9 cellular contexts compared by ENCODE assay signal in the genomic region with DNA sequence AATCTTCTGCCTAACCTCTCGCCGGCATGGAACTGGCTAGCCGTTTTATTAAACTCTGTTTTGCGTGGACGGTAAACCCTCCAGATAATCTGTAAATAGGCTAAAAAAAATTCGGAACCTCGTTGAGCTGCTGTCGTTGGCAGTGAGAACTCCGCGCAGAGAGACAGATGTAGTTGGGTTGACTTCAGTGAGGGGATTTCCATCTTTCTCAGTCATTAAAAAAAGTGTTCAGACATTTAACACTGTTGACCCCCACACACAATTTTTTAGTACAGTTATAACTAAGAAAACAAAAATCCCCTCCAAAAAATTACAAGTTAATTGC. TPM values are rescaled to one million over a fixed set of nuclear protein-coding genes. Genes with fewer than 3 reads are reported as not detected.
DNase-seq lines count a peak whose midpoint lies in the region; ATAC-seq and TF ChIP-seq lines count a peak whose summit lies in the region.
"Had no signal": no experiment of that assay in that cellular context is flagged by ENCODE, and none has a peak within 500 bp of the region (broad histone marks: within the 10 kb centered on the region; RNA-seq: fewer than 3 reads in every experiment).

No MANE protein-coding gene starts in this region.

- H3K27ac Mint-ChIP-seq in CD8-positive, alpha-beta memory T cell: peak overlapping the region; percentile 89 to 98 (median 96)
- H3K27ac Mint-ChIP-seq in nephron: peak overlapping the region; percentile 90 to 99 (median 94)

- peaks cover 21% of the 10 kb centered on the region for H3K36me3 ChIP-seq in CD8-positive, alpha-beta memory T cell (ENCODE audit: insufficient read depth, low read length)

- peak overlapping the region; percentile 56 for H3K4me3 ChIP-seq in CD8-positive, alpha-beta memory T cell (ENCODE audit: low read length)
- H3K4me3 ChIP-seq in dorsolateral prefrontal cortex: peak overlapping the region; percentile 67 to 100 (median 86)

- H3K4me3 Mint-ChIP-seq in CD8-positive, alpha-beta memory T cell: peak overlapping the region; percentile 90 to 99 (median 96)
- peak overlapping the region; percentile 98 to 100 (median 99) for H3K4me3 Mint-ChIP-seq in nephron

- H3K4me1 Mint-ChIP-seq in CD8-positive, alpha-beta memory T cell: peaks cover 60 to 79% (median 74%) of the 10 kb centered on the region in 3 donors
- peaks cover 15% of the 10 kb centered on the region for H3K4me1 Mint-ChIP-seq in nephron

- H3K27ac ChIP-seq in CD8-positive, alpha-beta memory T cell (ENCODE audit: low read depth, low read length): peak overlapping the region; percentile 88
- peak overlapping the region; percentile 38 to 98 (median 94) for H3K27ac ChIP-seq in dorsolateral prefrontal cortex

- peaks cover 0 to 1% of the 10 kb centered on the region in 2 donors for H3K27me3 Mint-ChIP-seq in CD8-positive, alpha-beta memory T cell
- no peaks in the 10 kb centered on the region for H3K27me3 Mint-ChIP-seq in nephron (ENCODE audit: low read depth)

- no peaks in the 10 kb centered on the region for H3K9me3 Mint-ChIP-seq in CD8-positive, alpha-beta memory T cell
- H3K9me3 Mint-ChIP-seq in nephron: no peaks in the 10 kb centered on the region

- H3K4me1 ChIP-seq in CD8-positive, alpha-beta memory T cell (ENCODE audit: insufficient read depth, low read length): peaks cover 50% of the 10 kb centered on the region

- peaks cover 4 to 52% (median 9%) of the 10 kb centered on the region in 3 donors for H3K36me3 Mint-ChIP-seq in CD8-positive, alpha-beta memory T cell
- H3K36me3 Mint-ChIP-seq in nephron (ENCODE audit: low read depth): peaks cover 34% of the 10 kb centered on the region

- TF ChIP-seq CTCF in dorsolateral prefrontal cortex (IDR thresholded peaks at IDR 0.05 in 54 of 56, conservative IDR thresholded peaks at IDR 0.05 in 2 of 56; ENCODE audit: low read depth in 1 of 56, partially characterized antibody in 56 of 56): no peak
- TF ChIP-seq CTCF in nephron (IDR thresholded peaks at IDR 0.05; ENCODE audit: unreplicated experiment in 3 of 3): no peak

- POLR2A ChIA-PET in CD8-positive, alpha-beta memory T cell (lab: Charles Lee): interaction anchor here (0.6 to 1.6 kb wide), 6 partner anchors 8 to 54 kb away, joined by 3 to 6 read pairs (median 3); no protein-coding TSS in a partner anchor

- H3K27me3 ChIP-seq in CD8-positive, alpha-beta memory T cell (ENCODE audit: insufficient read depth, low read length, poor library complexity, severe bottlenecking): no peaks in the 10 kb centered on the region
- H3K27me3 ChIP-seq in dorsolateral prefrontal cortex: no peaks in the 10 kb centered on the region

- CTCF ChIA-PET in CD8-positive, alpha-beta memory T cell (lab: Charles Lee): interaction anchor here (1.1 to 1.6 kb wide), 2 partner anchors 14 to 21 kb away, joined by 3 to 5 read pairs; no protein-coding TSS in a partner anchor

- peak; percentile 2 for ATAC-seq in GM21529 (IDR thresholded peaks at IDR 0.05; ENCODE audit: unreplicated experiment)

- intact Hi-C loops in dorsolateral prefrontal cortex (cut with DNase I): loop anchor here in 1 of 2 donors (5.0 kb wide), 1 partner anchor 65 kb away; a partner anchor contains a TSS

- peak in 1 of 5 donors; percentile 22 for DNase-seq in CD8-positive, alpha-beta memory T cell
- DNase-seq in NAMALWA (ENCODE audit: low spot score) (peak; percentile 75), dorsolateral prefrontal cortex (no peak), iPS-NIHi11 (ENCODE audit: low spot score) (no peak), NCI-H2029 (lab: John Stamatoyannopoulos, UW) (no peak), OCI-M2 (lab: John Stamatoyannopoulos, UW; ENCODE audit: unreplicated experiment) (no peak)

- H3K9me3 ChIP-seq in CD8-positive, alpha-beta memory T cell (ENCODE audit: low read length): no peaks in the 10 kb centered on the region

RNA-seq across cellular contexts. Expression of a gene that starts 0.5 kb away (rescaled TPM):
- 100 to 1,000 TPM; 583 to 628 TPM for total RNA-seq in CD8-positive, alpha-beta memory T cell
- 396 TPM for polyA plus RNA-seq in CD8-positive, alpha-beta memory T cell
- total RNA-seq in dorsolateral prefrontal cortex: 100 to 1,000 TPM; 184 to 358 (median 294) TPM

RNA-seq across cellular contexts. Expression of a gene that starts 21.3 kb away (rescaled TPM):
- 100 to 1,000 TPM; 273 to 279 TPM for total RNA-seq in CD8-positive, alpha-beta memory T cell
- polyA plus RNA-seq in CD8-positive, alpha-beta memory T cell: 14.4 TPM
- total RNA-seq in dorsolateral prefrontal cortex: under 1 TPM in 15 of 120 experiments, not detected in 105; 0.08 to 0.41 (median 0.23) TPM
- total RNA-seq: SK-MEL-5 had no signal

Comparison
In these comparisons a context has a peak if more than half of its experiments do, and no peak if none do; other contexts are left out.
1. RNA of a gene that starts 21.3 kb away (total RNA-seq): 273 to 279 TPM in CD8-positive, alpha-beta memory T cell; 0.08 to 0.41 TPM in dorsolateral prefrontal cortex; every median in the first group is over 100 times any median in the second.